In the genomic region with DNA sequence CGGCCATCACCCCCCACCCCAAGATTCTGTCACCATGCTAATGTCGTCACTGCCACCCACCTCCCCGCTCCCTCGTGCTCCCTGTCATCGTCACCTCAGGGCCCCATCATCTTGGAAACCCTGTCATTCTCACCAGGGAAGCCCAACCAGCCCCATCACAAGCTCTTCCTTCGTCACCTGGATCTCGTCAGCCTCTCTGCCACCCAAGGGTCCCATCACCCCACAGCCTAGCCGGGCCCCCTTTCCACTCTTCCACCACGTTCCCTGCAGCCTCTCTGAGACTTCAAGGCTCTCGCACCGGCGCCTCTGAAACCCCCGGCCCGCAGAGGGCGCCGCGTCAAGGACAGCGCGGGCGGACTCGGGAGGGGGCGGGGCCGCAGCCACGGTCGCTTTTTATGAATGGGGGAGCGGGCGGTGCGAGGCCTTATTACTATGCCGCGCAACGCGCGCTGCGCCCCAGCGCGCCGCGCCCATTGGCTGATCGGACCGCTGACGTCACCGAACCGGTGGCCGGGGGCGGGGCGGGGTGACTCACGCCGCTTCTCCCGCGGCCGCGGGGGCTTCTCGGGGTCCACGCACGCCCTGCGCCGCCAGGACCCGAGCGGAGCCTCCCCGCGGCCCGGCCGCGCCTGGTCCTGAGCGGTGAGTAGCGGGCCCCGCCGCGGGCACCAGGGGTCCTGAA, we compare ENCODE assay signal across 8 cellular contexts. TPM values are rescaled to one million over a fixed set of nuclear protein-coding genes. Genes with fewer than 3 reads are reported as not detected.
DNase-seq lines count a peak whose midpoint lies in the region; ATAC-seq, FAIRE-seq and TF ChIP-seq lines count a peak whose summit lies in the region.

A gene with protein sequence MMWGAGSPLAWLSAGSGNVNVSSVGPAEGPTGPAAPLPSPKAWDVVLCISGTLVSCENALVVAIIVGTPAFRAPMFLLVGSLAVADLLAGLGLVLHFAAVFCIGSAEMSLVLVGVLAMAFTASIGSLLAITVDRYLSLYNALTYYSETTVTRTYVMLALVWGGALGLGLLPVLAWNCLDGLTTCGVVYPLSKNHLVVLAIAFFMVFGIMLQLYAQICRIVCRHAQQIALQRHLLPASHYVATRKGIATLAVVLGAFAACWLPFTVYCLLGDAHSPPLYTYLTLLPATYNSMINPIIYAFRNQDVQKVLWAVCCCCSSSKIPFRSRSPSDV (plus strand): TSS at position 527 of the 682 bp plus-strand sequence. CDS start 1,177 bp downstream, outside the sequence.

- peak; percentile 56 for TF ChIP-seq CTCF in NB4 (IDR thresholded peaks at IDR 0.05; ENCODE audit: low read depth, low read length)
- peak in 1 of 4 donors; percentile 18 for TF ChIP-seq CTCF in pancreas (IDR thresholded peaks at IDR 0.05)

- no peaks in the 10 kb centered on the region for H3K36me3 Mint-ChIP-seq in activated naive CD8-positive, alpha-beta T cell

- FAIRE-seq in pancreas (lab: Jason Lieb, UNC), result no peak

- DNase-seq in GDM1 (lab: John Stamatoyannopoulos, UW) (peak; percentile 86), HEK293T (ENCODE audit: extremely low spot score) (peak; percentile 95), NB4 (ENCODE audit: low read depth) (peak; percentile 93), SKM-1 (lab: John Stamatoyannopoulos, UW; ENCODE audit: unreplicated experiment) (peak; percentile 75), head of caudate nucleus (peak; percentile 81 to 96 (median 91)), pancreas (peak; percentile 78 to 92 (median 88))

- H3K4me1 ChIP-seq in pancreas (peaks cover 0 to 5% (median 4%) of the 10 kb centered on the region in 3 donors), thymus (ENCODE audit: control insufficient read depth, insufficient read depth, low read length) (peaks cover 13% of the 10 kb centered on the region)

- peaks cover 14% of the 10 kb centered on the region for H3K4me1 Mint-ChIP-seq in activated naive CD8-positive, alpha-beta T cell (ENCODE audit: low read depth)

- H3K9me3 ChIP-seq in pancreas (no peaks in the 10 kb centered on the region), thymus (ENCODE audit: control insufficient read depth) (peaks cover 1% of the 10 kb centered on the region)

- H3K27me3 ChIP-seq in pancreas (no peaks in the 10 kb centered on the region), thymus (ENCODE audit: control insufficient read depth, insufficient read depth) (peaks cover 9% of the 10 kb centered on the region)

- H3K36me3 ChIP-seq in pancreas (no peaks in the 10 kb centered on the region), thymus (ENCODE audit: control insufficient read depth, insufficient read depth) (no peaks in the 10 kb centered on the region)

- peak; percentile 33 for TF ChIP-seq POLR2A in NB4 (IDR thresholded peaks at IDR 0.05; ENCODE audit: extremely low read depth, insufficient read length)

- intact Hi-C loops in head of caudate nucleus (cut with DNase I) (loop anchor here (5.0 kb wide), 1 partner anchor 35 kb away; no protein-coding TSS in a partner anchor), pancreas (cut with DNase I) (loop anchor here (5.0 to 10.0 kb wide), 3 partner anchors 35 to 95 kb away; no protein-coding TSS in a partner anchor)

- CTCF ChIA-PET in HEK293T (lab: Yijun Ruan, JAX), result interaction anchor here (1.1 to 2.2 kb wide), 3 partner anchors 23 to 96 kb away, joined by 5 to 7 read pairs (median 6); no protein-coding TSS in a partner anchor

- H3K27me3 Mint-ChIP-seq in activated naive CD8-positive, alpha-beta T cell, result no peaks in the 10 kb centered on the region

- POLR2A ChIA-PET in HEK293T (lab: Yijun Ruan, JAX), result no interaction called here

- H3K27ac Mint-ChIP-seq in activated naive CD8-positive, alpha-beta T cell, result peak within 1 kb of the TSS; percentile 88

- peak within 1 kb of the TSS; percentile 92 for H3K4me3 Mint-ChIP-seq in activated naive CD8-positive, alpha-beta T cell

- peak within 1 kb of the TSS; percentile 73 for H3K4me3 ChIP-seq in NB4 (ENCODE audit: low read depth, low read length)
- H3K4me3 ChIP-seq in pancreas, result peak within 1 kb of the TSS; percentile 7 to 59 (median 18)
- peak within 1 kb of the TSS; percentile 40 for H3K4me3 ChIP-seq in thymus (ENCODE audit: low read length)

- 2 to 3% methylated on average over 60 to 69 of the region's 69 CpGs for WGBS in pancreas, 2 donors
- 3% methylated on average over 69 of the region's 69 CpGs for WGBS in thymus

- no peaks in the 10 kb centered on the region for H3K9me3 Mint-ChIP-seq in activated naive CD8-positive, alpha-beta T cell (ENCODE audit: low read depth)

- ATAC-seq in pancreas, result peak; percentile 81 to 90 (median 88)

- no peak within 1 kb of the TSS for H3K27ac ChIP-seq in pancreas
- peak within 1 kb of the TSS; percentile 5 for H3K27ac ChIP-seq in thymus (ENCODE audit: low read depth)

TF ChIP-seq in HEK293T, 16 proteins besides CTCF, POLR2A, EP300 and RAD21:
- TF ChIP-seq FOXA1 (IDR thresholded peaks at IDR 0.05), result no peak
- TF ChIP-seq L3MBTL2 (conservative IDR thresholded peaks at IDR 0.05), result peak; percentile 50; the same call in 1 of the 2 replicates
- no peak for TF ChIP-seq SUZ12 (IDR thresholded peaks at IDR 0.05)

RNA-seq across cellular contexts. Expression of the gene that starts here (rescaled TPM):
- total RNA-seq in pancreas, result under 1 TPM in 3 of 6 donors, not detected in 3; 0.09 to 0.28 (median 0.21) TPM
- polyA plus RNA-seq in pancreas (under 1 TPM; 0.30 to 0.52 TPM), thymus (0.37 TPM)

Comparison
In these comparisons a context has a peak if more than half of its experiments do, and no peak if none do; other contexts are left out.
1. Peak in DNase-seq, ATAC-seq and H3K4me3 ChIP-seq in pancreas; RNA of the gene not detected or under 1 TPM.
2. H3K4me3 ChIP-seq: peak in every context shown above with its lines; median percentile 73 in NB4; 40 in thymus; 18 in pancreas.